In the genomic region with DNA sequence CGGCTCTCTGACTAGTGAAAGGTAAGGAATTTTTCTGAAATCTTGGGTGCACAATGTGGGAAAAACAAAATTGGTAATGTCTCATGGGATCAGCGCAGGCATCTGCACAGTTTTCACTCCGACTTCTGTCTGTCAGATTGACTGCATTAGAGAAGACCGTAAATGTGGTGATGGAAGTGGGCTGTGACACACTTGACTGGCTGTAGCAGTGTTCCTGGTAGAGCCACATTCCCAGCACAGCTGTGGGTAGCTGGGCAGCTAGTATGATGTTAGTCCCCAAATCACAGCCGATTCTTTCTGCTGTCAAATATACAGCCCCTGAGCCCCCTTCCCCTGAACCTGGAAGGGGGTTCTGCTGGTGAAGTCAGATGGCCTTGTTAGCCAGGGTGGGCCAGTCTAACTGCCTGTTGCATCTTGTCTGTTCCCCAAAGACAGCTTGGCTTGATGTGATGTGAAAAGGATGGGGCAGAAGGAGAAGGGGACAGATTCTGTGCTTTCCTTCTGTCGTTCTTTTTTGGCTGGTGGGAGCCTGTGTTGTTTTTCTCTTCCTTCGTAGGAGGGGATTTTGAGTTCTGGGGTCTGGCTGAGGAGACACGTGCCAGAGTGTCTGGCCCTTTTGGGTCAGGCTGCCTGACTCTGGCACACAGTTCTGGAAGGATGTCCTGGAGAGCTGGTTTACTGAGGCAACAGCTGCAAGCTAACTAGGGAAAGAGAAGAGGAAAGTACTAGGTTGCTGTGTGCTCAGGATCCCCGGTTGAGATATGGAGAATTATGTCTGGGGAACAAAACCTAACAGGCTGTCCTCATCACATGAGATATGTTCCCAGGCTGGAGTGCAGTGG, we compare ENCODE assay signal across 19 cellular contexts.
A peak's percentile ranks its signal among the peaks of the same experiment; 100 is the strongest.
DNase-seq lines count a peak whose midpoint lies in the region; ATAC-seq, FAIRE-seq and TF ChIP-seq lines count a peak whose summit lies in the region.
"Had no signal": no experiment of that assay in that cellular context is flagged by ENCODE, and none has a peak within 500 bp of the region (broad histone marks: within the 10 kb centered on the region; RNA-seq: fewer than 3 reads in every experiment).

No MANE protein-coding gene starts in this region.

- TF ChIP-seq EP300 in H1 (IDR thresholded peaks at IDR 0.05; ENCODE audit: borderline replicate concordance in 1 of 2, low read depth in 2 of 2, low read length in 2 of 2): no peak
- TF ChIP-seq EP300 in sigmoid colon (IDR thresholded peaks at IDR 0.05): no peak

- TF ChIP-seq CTCF in H9 (conservative IDR thresholded peaks at IDR 0.05) (no peak), H1 (IDR thresholded peaks at IDR 0.05; ENCODE audit: control extremely low read depth in 1 of 3, insufficient read depth in 1 of 3, low read depth in 1 of 3, low read length in 3 of 3) (no peak), lung (IDR thresholded peaks at IDR 0.05; ENCODE audit: control extremely low read depth, extremely low read depth) (no peak), sigmoid colon (IDR thresholded peaks at IDR 0.05) (no peak), GM10248 (IDR thresholded peaks at IDR 0.05; ENCODE audit: control extremely low read depth, extremely low read depth, low read depth, missing control alignments) (no peak)

- no peak overlapping the region for H3T11ph ChIP-seq in H9 (ENCODE audit: low read length)

- H2BK20ac ChIP-seq in H9 (ENCODE audit: low read depth, low read length, poor library complexity, severe bottlenecking) (no peak overlapping the region), H1 (ENCODE audit: low read length) (peak overlapping the region; percentile 82; the same call in 1 of the 2 replicates)

- H3K36me3 Mint-ChIP-seq in H9 (ENCODE audit: insufficient read depth in 1 of 3, low read depth in 3 of 3): peaks cover 9 to 18% (median 17%) of the 10 kb centered on the region in 3 experiments; a peak in 6 of 7 replicates

- H4K8ac ChIP-seq in H9 (replicated peaks; ENCODE audit: insufficient read length, low read depth, low read length): no peak overlapping the region
- H4K8ac ChIP-seq in H1 (ENCODE audit: extremely low read depth, insufficient read depth, low read length): no peak overlapping the region; the same call in 1 of the 2 replicates

- H2AFZ ChIP-seq in H9 (ENCODE audit: low read length) (no peak overlapping the region), H1 (ENCODE audit: low read length) (no peak overlapping the region)

- H2BK15ac ChIP-seq in H9 (ENCODE audit: low read depth, low read length) (no peak overlapping the region), H1 (ENCODE audit: low read length) (peak overlapping the region; percentile 89; the same call in 1 of the 2 replicates)

- H3K27ac ChIP-seq in H9 (ENCODE audit: insufficient read length, low read depth, low read length): no peak overlapping the region
- H3K27ac ChIP-seq in H1 (ENCODE audit: low read depth, low read length): no peak overlapping the region
- peak overlapping the region; percentile 35 to 58 for H3K27ac ChIP-seq in lung (ENCODE audit: low read depth in 1 of 2, low read length in 1 of 2)
- H3K27ac ChIP-seq in sigmoid colon: peak overlapping the region; percentile 3 to 55 (median 48)
- H3K27ac ChIP-seq: right lobe of liver, SJCRH30 had no signal

- H3K23me2 ChIP-seq in H9 (ENCODE audit: insufficient read length, low read depth, low read length, poor library complexity, severe bottlenecking) (no peaks in the 10 kb centered on the region), H1 (ENCODE audit: low read depth, low read length) (peaks cover 2% of the 10 kb centered on the region; the same call in 1 of the 2 replicates)

- H3K79me1 ChIP-seq in H9 (ENCODE audit: insufficient read depth, low read depth, low read length, poor library complexity, severe bottlenecking) (no peaks in the 10 kb centered on the region), H1 (ENCODE audit: low read depth, low read length) (no peaks in the 10 kb centered on the region)

- no peak for FAIRE-seq in H1 (lab: Jason Lieb, UNC)

- no peaks in the 10 kb centered on the region for H3K36me3 ChIP-seq in H1 (ENCODE audit: control insufficient read depth in 2 of 4, insufficient read depth in 4 of 4, low read length in 3 of 4)
- H3K36me3 ChIP-seq in lung (ENCODE audit: control insufficient read depth in 2 of 2, insufficient read depth in 2 of 2, low read length in 2 of 2): no peaks in the 10 kb centered on the region
- no peaks in the 10 kb centered on the region for H3K36me3 ChIP-seq in sigmoid colon
- H3K36me3 ChIP-seq: right lobe of liver, SJCRH30, uterus had no signal

- no peak for ATAC-seq in lung (ENCODE audit: insufficient read depth, low FRiP score)

- H4K20me1 ChIP-seq in H9 (ENCODE audit: control insufficient read depth, insufficient read depth, insufficient read length) (no peaks in the 10 kb centered on the region), H1 (replicated peaks in 1 of 2; ENCODE audit: control insufficient read depth in 1 of 2, insufficient read depth in 2 of 2, low read length in 2 of 2) (no peaks in the 10 kb centered on the region)

- no peak overlapping the region for H3K18ac ChIP-seq in H9 (ENCODE audit: insufficient read length, low read depth, low read length)
- H3K18ac ChIP-seq in H1 (ENCODE audit: extremely low read depth, low read length): peak overlapping the region; percentile 24; the same call in 1 of the 2 replicates

- H3K27me3 Mint-ChIP-seq in H9 (ENCODE audit: low read depth): no peaks in the 10 kb centered on the region; the same call in 1 of the 2 replicates

- H3K9ac ChIP-seq in H9 (ENCODE audit: extremely low read depth, insufficient read length, low read length) (no peak overlapping the region), H1 (replicated peaks in 1 of 4; ENCODE audit: extremely low read depth in 1 of 4, low read depth in 3 of 4, low read length in 3 of 4) (no peak overlapping the region)

- no peak overlapping the region for H3K4me3 ChIP-seq in H1 (ENCODE audit: extremely low read depth in 1 of 4, insufficient read depth in 2 of 4, low read depth in 3 of 4, low read length in 4 of 4)
- no peak overlapping the region for H3K4me3 ChIP-seq in lung
- H3K4me3 ChIP-seq in sigmoid colon: no peak overlapping the region
- H3K4me3 ChIP-seq: right lobe of liver, SJCRH30, uterus had no signal

- H3K14ac ChIP-seq in H9 (ENCODE audit: insufficient read depth, low read length) (0 out of 2 replicates have a peak overlapping the region, but pooled peaks have one; percentile 18), H1 (ENCODE audit: insufficient read length) (no peak overlapping the region)

- H3K4me1 Mint-ChIP-seq in H9: peaks cover 34 to 43% of the 10 kb centered on the region in 2 experiments

- no peak for TF ChIP-seq POLR2A in H1 (IDR thresholded peaks at IDR 0.05; ENCODE audit: control extremely low read depth in 1 of 2, low read depth in 2 of 2, low read length in 2 of 2)
- no peak for TF ChIP-seq POLR2A in sigmoid colon (IDR thresholded peaks at IDR 0.05)

- intact Hi-C loops in sigmoid colon (cut with DNase I): no loop called here

- H3K4me2 ChIP-seq in H9 (ENCODE audit: insufficient read depth, insufficient read length, low read length): no peak overlapping the region
- peak overlapping the region in 1 of 2 experiments; percentile 61; a peak in 2 of 4 replicates for H3K4me2 ChIP-seq in H1 (ENCODE audit: insufficient read depth in 1 of 2, low read depth in 2 of 2, low read length in 2 of 2)

- TF ChIP-seq RAD21 in H1 (IDR thresholded peaks at IDR 0.05 in 1 of 2, conservative IDR thresholded peaks at IDR 0.05 in 1 of 2; ENCODE audit: low read depth in 2 of 2, low read length in 2 of 2): no peak

- peaks cover 11% of the 10 kb centered on the region; the same call in 1 of the 2 replicates for H3K4me1 ChIP-seq in H9 (ENCODE audit: insufficient read depth, low read length)
- peaks cover 13 to 17% (median 15%) of the 10 kb centered on the region in 4 experiments; a peak in 6 of 7 replicates for H3K4me1 ChIP-seq in H1 (replicated peaks in 1 of 4; ENCODE audit: control insufficient read depth in 3 of 4, insufficient read depth in 4 of 4, low read length in 3 of 4)
- peaks cover 0 to 18% of the 10 kb centered on the region in 2 donors for H3K4me1 ChIP-seq in lung (ENCODE audit: control insufficient read depth in 2 of 2, insufficient read depth in 2 of 2, low read length in 2 of 2)
- H3K4me1 ChIP-seq in sigmoid colon: peaks cover 0 to 16% (median 12%) of the 10 kb centered on the region in 4 donors
- H3K4me1 ChIP-seq: right lobe of liver, uterus had no signal

- no CpG with 5 or more reads among the region's 9 CpGs for WGBS in H9 (ENCODE audit: extremely low coverage, insufficient read length, low lambda C conversion rate)
- 81% methylated on average over 9 of the region's 9 CpGs; no CpG with 5 or more reads in 1 of the 2 experiments for whole genome bisulfite sequencing in H1 (ENCODE audit: extremely low coverage in 1 of 2, insufficient coverage in 1 of 2, insufficient read length in 1 of 2, insufficient replicate concordance in 2 of 2, low coverage in 1 of 2, low lambda C conversion rate in 2 of 2, missing lambda C conversion rate in 1 of 2), 2 experiments
- 80 to 83% methylated on average over 9 of the region's 9 CpGs for WGBS in lung, 2 donors
- 81 to 84% methylated on average over 9 of the region's 9 CpGs for WGBS in sigmoid colon, 2 donors

- peak overlapping the region; percentile 64 to 84 (median 67); a peak in 6 of 7 replicates for H3K27ac Mint-ChIP-seq in H9

- H3K9me3 Mint-ChIP-seq in H9: peaks cover 14% of the 10 kb centered on the region in 2 experiments

- no peak overlapping the region for H4K5ac ChIP-seq in H9 (ENCODE audit: insufficient read length, low read depth, low read length)
- no peak overlapping the region for H4K5ac ChIP-seq in H1 (ENCODE audit: insufficient read length, low read depth, low read length)

- H3K4me3 Mint-ChIP-seq in H9: no peak overlapping the region; a peak in 1 of 5 replicates
- H3K4me3 Mint-ChIP-seq: immature natural killer cell had no signal

- H3K79me2 ChIP-seq in H9 (ENCODE audit: insufficient read depth, low read length) (no peaks in the 10 kb centered on the region), H1 (ENCODE audit: control insufficient read depth in 1 of 2, insufficient read depth in 2 of 2, low read length in 2 of 2) (no peaks in the 10 kb centered on the region)

- POLR2A ChIA-PET in H1 (lab: Charles Lee; ENCODE audit: partially characterized antibody): interaction anchor here (0.7 to 0.9 kb wide), 2 partner anchors 12 to 63 kb away, joined by 3 to 4 read pairs; no protein-coding TSS in a partner anchor
- POLR2A ChIA-PET in GM10248 (lab: Yijun Ruan, JAX): no interaction called here

- H3K27me3 ChIP-seq in H9 (ENCODE audit: insufficient read depth, low read length): no peaks in the 10 kb centered on the region; the same call in 1 of the 2 replicates
- no peaks in the 10 kb centered on the region for H3K27me3 ChIP-seq in H1 (replicated peaks in 1 of 4; ENCODE audit: control insufficient read depth in 3 of 4, extremely low read depth in 1 of 4, insufficient read depth in 3 of 4, low read length in 3 of 4)
- H3K27me3 ChIP-seq in lung (ENCODE audit: control insufficient read depth, insufficient read depth): no peaks in the 10 kb centered on the region
- H3K27me3 ChIP-seq in sigmoid colon: no peaks in the 10 kb centered on the region
- H3K27me3 ChIP-seq: right lobe of liver, SJCRH30, uterus had no signal

- H2BK5ac ChIP-seq in H9 (ENCODE audit: insufficient read length, low read length) (no peak overlapping the region), H1 (ENCODE audit: low read depth, low read length) (peak overlapping the region; percentile 80; the same call in 1 of the 2 replicates)

- H4K91ac ChIP-seq in H9 (ENCODE audit: insufficient read length, low read depth, low read length) (no peak overlapping the region), H1 (replicated peaks; ENCODE audit: insufficient read length, low read length) (peak overlapping the region; percentile 91)

- DNase-seq in H9: no peak
- no peak for DNase-seq in H1 (ENCODE audit: low read depth in 1 of 2, low spot score in 2 of 2)
- DNase-seq in lung (ENCODE audit: low spot score): no peak
- no peak for DNase-seq in sigmoid colon
- no peak for DNase-seq in GM10248 (ENCODE audit: extremely low spot score)
- DNase-seq in HCEC 1CT: no peak
- no peak for DNase-seq in SK-N-DZ (ENCODE audit: low spot score)
- no peak for DNase-seq in HT-29 (ENCODE audit: low spot score)
- DNase-seq: activated CD4-positive, CD25-positive, alpha-beta regulatory T cell treated with anti-CD3 and anti-CD28 coated beads, Interleukin-2, amount 50 U/mL, for 72 hours; COR-L47; erythroblast; immature natural killer cell; NCI-H1417 treated with DMSO at 0.1 percent for 48 hours; NCI-H774; nucleus accumbens; OCI-M1; right lobe of liver; uterus had no signal

- no peak overlapping the region for H2BK12ac ChIP-seq in H9 (ENCODE audit: insufficient read length, low read depth, low read length)
- H2BK12ac ChIP-seq in H1 (ENCODE audit: low read depth, low read length): peak overlapping the region; percentile 98; the same call in 1 of the 2 replicates

- H3K4ac ChIP-seq in H9 (ENCODE audit: low read depth, low read length) (no peak overlapping the region), H1 (replicated peaks; ENCODE audit: insufficient read length, low read depth, low read length) (peak overlapping the region; percentile 27)

- H2BK120ac ChIP-seq in H9 (ENCODE audit: low read depth, low read length, poor library complexity, severe bottlenecking): no peak overlapping the region
- H2BK120ac ChIP-seq in H1 (replicated peaks; ENCODE audit: low read depth, low read length): peak overlapping the region; percentile 85

- CTCF ChIA-PET in H1 (lab: Charles Lee; ENCODE audit: partially characterized antibody) (interaction anchor here (1.4 kb wide), 1 partner anchor 158 kb away, joined by 5 read pairs; no protein-coding TSS in a partner anchor), GM10248 (lab: Yijun Ruan, JAX) (no interaction called here)

- no peak overlapping the region for H2AK5ac ChIP-seq in H9 (ENCODE audit: insufficient read length, low read length)
- H2AK5ac ChIP-seq in H1 (ENCODE audit: low read depth, low read length): peak overlapping the region; percentile 89

- H3K9me3 ChIP-seq in H9 (ENCODE audit: control insufficient read depth, low read depth, low read length): no peaks in the 10 kb centered on the region
- H3K9me3 ChIP-seq in H1 (ENCODE audit: insufficient read depth in 2 of 2, low read depth in 1 of 2, low read length in 1 of 2): peaks cover 4 to 9% of the 10 kb centered on the region in 2 experiments
- H3K9me3 ChIP-seq in lung (ENCODE audit: control insufficient read depth in 2 of 2, insufficient read depth in 1 of 2, low read length in 1 of 2): no peaks in the 10 kb centered on the region
- peaks cover 0 to 2% (median under 1%) of the 10 kb centered on the region in 4 donors for H3K9me3 ChIP-seq in sigmoid colon
- H3K9me3 ChIP-seq: right lobe of liver, uterus had no signal

- H3K56ac ChIP-seq in H9 (ENCODE audit: insufficient read length, low read depth, low read length) (no peak overlapping the region), H1 (replicated peaks; ENCODE audit: insufficient read length, low read depth, low read length) (no peak overlapping the region)

- no peak overlapping the region for H3K23ac ChIP-seq in H9 (ENCODE audit: insufficient read length, low read depth, low read length)
- no peak overlapping the region for H3K23ac ChIP-seq in H1 (ENCODE audit: insufficient read length)

Comparison
In these comparisons a context has a peak if more than half of its experiments do, and no peak if none do; other contexts are left out.
1. H3K27ac ChIP-seq: peak in lung (2 of 2) and sigmoid colon (4 of 4); none in H9 (single experiment) and H1 (single experiment).